In genomic region chr19:43619262-43620060, GRCh38 we compare ENCODE assay signal across 8 cellular contexts. TPM values are rescaled to one million over a fixed set of nuclear protein-coding genes. Genes with fewer than 3 reads are reported as not detected.
A peak's percentile ranks its signal among the peaks of the same experiment; 100 is the strongest.
DNase-seq lines count a peak whose midpoint lies in the region; ATAC-seq and TF ChIP-seq lines count a peak whose summit lies in the region.

A gene with protein sequence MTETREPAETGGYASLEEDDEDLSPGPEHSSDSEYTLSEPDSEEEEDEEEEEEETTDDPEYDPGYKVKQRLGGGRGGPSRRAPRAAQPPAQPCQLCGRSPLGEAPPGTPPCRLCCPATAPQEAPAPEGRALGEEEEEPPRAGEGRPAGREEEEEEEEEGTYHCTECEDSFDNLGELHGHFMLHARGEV (minus strand): TSS chr19:43619629. CDS start chr19:43614304, 5,325 bp downstream.

- H3K27ac Mint-ChIP-seq in activated CD4-positive, alpha-beta memory T cell treated with anti-CD3 and anti-CD28 coated beads for 36 hours = peak within 1 kb of the TSS; percentile 98

- WGBS in liver = under 1% methylated on average over 81 of the region's 81 CpGs

- peak within 1 kb of the TSS; percentile 70 to 100 (median 93) for H3K4me3 ChIP-seq in liver (ENCODE audit: low read depth in 1 of 3, low read length in 3 of 3)

- no peaks in the 10 kb centered on the region for H3K9me3 Mint-ChIP-seq in activated CD4-positive, alpha-beta memory T cell treated with anti-CD3 and anti-CD28 coated beads for 36 hours

- no peaks in the 10 kb centered on the region for H3K9me3 ChIP-seq in liver (ENCODE audit: control insufficient read depth in 4 of 4, low read length in 3 of 4)

- no peak for TF ChIP-seq CTCF in C4-2B (conservative IDR thresholded peaks at IDR 0.05)
- no peak for TF ChIP-seq CTCF in liver (IDR thresholded peaks at IDR 0.05; ENCODE audit: low read depth, low read length, missing input control)

- H3K4me1 Mint-ChIP-seq in activated CD4-positive, alpha-beta memory T cell treated with anti-CD3 and anti-CD28 coated beads for 36 hours (ENCODE audit: low read depth) = peaks cover 14% of the 10 kb centered on the region

- H3K27ac ChIP-seq in C4-2B (peak within 1 kb of the TSS; percentile 97), liver (ENCODE audit: low read depth in 1 of 2, low read length in 2 of 2) (peak within 1 kb of the TSS; percentile 83 to 91)

- DNase-seq in NCI-H748 (lab: John Stamatoyannopoulos, UW; ENCODE audit: unreplicated experiment) = peak; percentile 96
- DNase-seq in activated CD4-positive, alpha-beta memory T cell treated with anti-CD3 and anti-CD28 coated beads for 36 hours = peak; percentile 92
- peak; percentile 79 to 94 for DNase-seq in dermis microvascular lymphatic vessel endothelial cell (ENCODE audit: low read depth in 2 of 2)
- peak; percentile 86 for DNase-seq in stimulated activated CD4-positive, alpha-beta T cell treated with anti-CD3 and anti-CD28 coated beads, Interleukin-4, amount 100 ng/mL, for 1 hour

- intact Hi-C loops in activated CD4-positive, alpha-beta memory T cell treated with anti-CD3 and anti-CD28 coated beads for 36 hours (cut with micrococcal nuclease) = loop anchor here (1.0 to 2.0 kb wide), 5 partner anchors 23 to 157 kb away; partner anchors contain the start of genes IRGQ, ZNF575 and ZNF576

- TF ChIP-seq RAD21 in liver (IDR thresholded peaks at IDR 0.05) = no peak

- no peaks in the 10 kb centered on the region for H3K36me3 Mint-ChIP-seq in activated CD4-positive, alpha-beta memory T cell treated with anti-CD3 and anti-CD28 coated beads for 36 hours

- peak within 1 kb of the TSS; percentile 97 for H3K4me3 Mint-ChIP-seq in activated CD4-positive, alpha-beta memory T cell treated with anti-CD3 and anti-CD28 coated beads for 36 hours

- CTCF ChIA-PET in activated CD4-positive, alpha-beta memory T cell treated with anti-CD3 and anti-CD28 coated beads for 36 hours (lab: Charles Lee) = no interaction called here

- peak within 1 kb of the TSS; percentile 95 to 96 for H3K9ac ChIP-seq in liver (ENCODE audit: low read depth in 1 of 2, low read length in 2 of 2)

- H3K27me3 Mint-ChIP-seq in activated CD4-positive, alpha-beta memory T cell treated with anti-CD3 and anti-CD28 coated beads for 36 hours = no peaks in the 10 kb centered on the region

- ATAC-seq in GM19328 (IDR thresholded peaks at IDR 0.05; ENCODE audit: unreplicated experiment) (peak; percentile 71), HG03469 (IDR thresholded peaks at IDR 0.05; ENCODE audit: unreplicated experiment) (peak; percentile 68)

- H3K4me1 ChIP-seq in liver (ENCODE audit: control insufficient read depth in 4 of 4, insufficient read depth in 4 of 4, low read length in 3 of 4) = peaks cover 0 to 16% (median 11%) of the 10 kb centered on the region in 4 donors

- POLR2A ChIA-PET in activated CD4-positive, alpha-beta memory T cell treated with anti-CD3 and anti-CD28 coated beads for 36 hours (lab: Charles Lee) = interaction anchor here (0.7 to 1.0 kb wide), 2 partner anchors 49 to 93 kb away, joined by 3 to 4 read pairs; no protein-coding TSS in a partner anchor

- no peaks in the 10 kb centered on the region for H3K27me3 ChIP-seq in liver (ENCODE audit: control insufficient read depth in 4 of 4, insufficient read depth in 4 of 4, low read length in 3 of 4)

- H3K36me3 ChIP-seq in liver (ENCODE audit: control insufficient read depth in 4 of 4, insufficient read depth in 3 of 4, low read depth in 1 of 4, low read length in 3 of 4) = no peaks in the 10 kb centered on the region

TF ChIP-seq in liver, 16 proteins besides CTCF, POLR2A, EP300 and RAD21:
- TF ChIP-seq MAX (IDR thresholded peaks at IDR 0.05) = no peak
- TF ChIP-seq HNF4A (conservative IDR thresholded peaks at IDR 0.05) = no peak
- TF ChIP-seq ZBTB33 (IDR thresholded peaks at IDR 0.05) = no peak
- TF ChIP-seq YY1 (IDR thresholded peaks at IDR 0.05) = peak; percentile 34

RNA-seq across cellular contexts. Expression of the gene that starts here (rescaled TPM):
- 10 to 100 TPM; 11.7 to 12.5 TPM for total RNA-seq in activated CD4-positive, alpha-beta memory T cell treated with anti-CD3 and anti-CD28 coated beads for 36 hours
- 55.1 and 60.6 TPM in 2 replicates for total RNA-seq in dermis microvascular lymphatic vessel endothelial cell
- 10 to 100 TPM in 1 of 2 donors, 1 to 10 TPM in 1; 9.7 to 22.1 TPM for total RNA-seq in liver
- 10 to 100 TPM in 1 of 2 donors, 1 to 10 TPM in 1; 6.5 to 19.1 TPM for polyA plus RNA-seq in liver

Comparison
In these comparisons a context has a peak if more than half of its experiments do, and no peak if none do; other contexts are left out.
1. Peak in every context shown above with its lines: DNase-seq, ATAC-seq, H3K4me3 ChIP-seq and H3K27ac ChIP-seq.